In the genomic region with DNA sequence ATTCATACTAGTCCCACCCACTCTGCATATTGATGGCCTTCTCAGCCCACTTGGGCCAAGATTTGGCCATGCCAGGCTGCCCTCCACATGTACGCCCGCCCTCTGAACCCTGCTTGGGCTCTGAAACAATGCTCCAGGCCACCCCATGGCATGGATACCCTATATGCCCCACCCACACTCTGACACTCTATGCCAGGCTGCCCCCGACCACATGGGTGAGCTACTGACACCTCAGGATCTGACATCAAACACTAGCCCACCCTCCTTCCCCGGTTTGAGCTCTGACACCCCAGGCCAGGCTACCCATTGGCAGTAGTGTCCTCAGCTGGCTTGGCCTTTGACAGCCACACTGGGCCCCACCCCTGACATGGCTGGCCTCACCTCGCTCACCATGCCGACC, we compare ENCODE assay signal across 30 cellular contexts.
"Had no signal": no experiment of that assay in that cellular context is flagged by ENCODE, and none has a peak within 500 bp of the region (broad histone marks: within the 10 kb centered on the region; RNA-seq: fewer than 3 reads in every experiment).

No MANE protein-coding gene starts in this region.

- H3K4me3 ChIP-seq: ascending aorta, cardiac muscle cell, Peyer's patch had no signal

- H3K4me1 Mint-ChIP-seq: activated naive CD8-positive, alpha-beta T cell treated with anti-CD3 and anti-CD28 coated beads for 36 hours; activated T-helper 17 cell treated with anti-CD3 and anti-CD28 coated beads, Interleukin-2, amount 50 U/mL, for 72 hours; central memory CD8-positive, alpha-beta T cell had no signal

- H3K9me3 Mint-ChIP-seq: activated CD8-positive, alpha-beta T cell treated with anti-CD3 and anti-CD28 coated beads for 36 hours; activated naive CD8-positive, alpha-beta T cell treated with anti-CD3 and anti-CD28 coated beads for 36 hours; activated T-cell treated with anti-CD3 and anti-CD28 coated beads, Interleukin-2, amount 50 U/mL, for 72 hours; activated T-helper 17 cell treated with anti-CD3 and anti-CD28 coated beads, Interleukin-2, amount 50 U/mL, for 72 hours; central memory CD8-positive, alpha-beta T cell had no signal

- H3K27me3 ChIP-seq: ascending aorta, cardiac muscle cell, Peyer's patch had no signal

- H3K4me3 Mint-ChIP-seq: activated CD8-positive, alpha-beta T cell treated with anti-CD3 and anti-CD28 coated beads for 36 hours; activated naive CD8-positive, alpha-beta T cell treated with anti-CD3 and anti-CD28 coated beads for 36 hours; activated T-cell treated with anti-CD3 and anti-CD28 coated beads, Interleukin-2, amount 50 U/mL, for 72 hours; activated T-helper 17 cell treated with anti-CD3 and anti-CD28 coated beads, Interleukin-2, amount 50 U/mL, for 72 hours; central memory CD8-positive, alpha-beta T cell had no signal

- ATAC-seq: activated CD8-positive, alpha-beta T cell treated with anti-CD3 and anti-CD28 coated beads for 36 hours; activated T-cell treated with anti-CD3 and anti-CD28 coated beads, Interleukin-2, amount 50 U/mL, for 72 hours; activated T-helper 17 cell treated with anti-CD3 and anti-CD28 coated beads, Interleukin-2, amount 50 U/mL, for 72 hours; PC-3 had no signal

- H3K9me3 ChIP-seq: ascending aorta, Peyer's patch had no signal

- H3K27ac ChIP-seq: ascending aorta, Peyer's patch, WERI-Rb-1 had no signal

- H3K4me1 ChIP-seq: ascending aorta, Peyer's patch had no signal

- DNase-seq: activated CD4-positive, alpha-beta T cell treated with anti-CD3 and anti-CD28 coated beads for 1 hour; activated CD4-positive, alpha-beta T cell treated with anti-CD3 and anti-CD28 coated beads for 48 hours; activated CD4-positive, CD25-positive, alpha-beta regulatory T cell; activated CD8-positive, alpha-beta T cell treated with anti-CD3 and anti-CD28 coated beads for 36 hours; activated effector memory CD4-positive, alpha-beta T cell treated with anti-CD3 and anti-CD28 coated beads, Interleukin-2, amount 50 U/mL, for 16 hours; activated naive CD4-positive, alpha-beta T cell; activated naive CD4-positive, alpha-beta T cell treated with anti-CD3 and anti-CD28 coated beads, Interleukin-2, amount 50 U/mL, for 16 hours; activated naive CD8-positive, alpha-beta T cell treated with anti-CD3 and anti-CD28 coated beads for 36 hours; activated T-cell treated with anti-CD3 and anti-CD28 coated beads, Interleukin-2, amount 50 U/mL, for 1 hour; activated T-cell treated with anti-CD3 and anti-CD28 coated beads, Interleukin-2, amount 50 U/mL, for 72 hours; amniotic stem cell; Karpas-422; NCI-H1048; NCI-H1105 treated with DMSO at 0.1 percent for 48 hours; NCI-H1436; NCI-H1694; NCI-H1930; NCI-H2081 treated with DMSO at 0.1 percent for 48 hours; NCI-H226; NCI-H446 treated with DMSO at 0.1 percent for 48 hours; NCI-H82; PC-3; Peyer's patch; SHP77 treated with DMSO at 0.1 percent for 48 hours; T1000; WERI-Rb-1 had no signal

- H3K27ac Mint-ChIP-seq: activated CD8-positive, alpha-beta T cell treated with anti-CD3 and anti-CD28 coated beads for 36 hours; activated naive CD8-positive, alpha-beta T cell treated with anti-CD3 and anti-CD28 coated beads for 36 hours; activated T-cell treated with anti-CD3 and anti-CD28 coated beads, Interleukin-2, amount 50 U/mL, for 72 hours; activated T-helper 17 cell treated with anti-CD3 and anti-CD28 coated beads, Interleukin-2, amount 50 U/mL, for 72 hours had no signal

- H3K36me3 ChIP-seq: ascending aorta, cardiac muscle cell, Peyer's patch, WERI-Rb-1 had no signal
